In genomic region chr1:143972753-143973326, GRCh38 we compare ENCODE assay signal across 9 cellular contexts. TPM values are rescaled to one million over a fixed set of nuclear protein-coding genes. Genes with fewer than 3 reads are reported as not detected.
DNase-seq lines count a peak whose midpoint lies in the region; ATAC-seq and TF ChIP-seq lines count a peak whose summit lies in the region.
"Not testable (repeated sequence)": the region's sequence is repeated elsewhere in the genome, so short reads cannot be mapped to it uniquely, and the experiment has no call there.
"Had no signal": no experiment of that assay in that cellular context is flagged by ENCODE, and none has a peak within 500 bp of the region (broad histone marks: within the 10 kb centered on the region; RNA-seq: fewer than 3 reads in every experiment).

No MANE protein-coding gene starts in this region.

- TF ChIP-seq EP300 in upper lobe of left lung (IDR thresholded peaks at IDR 0.05), result not testable (repeated sequence)

- H3K36me3 ChIP-seq in upper lobe of left lung, result not testable (repeated sequence)

- TF ChIP-seq CTCF in upper lobe of left lung (IDR thresholded peaks at IDR 0.05), result not testable (repeated sequence)

- not testable (repeated sequence) for H3K27ac ChIP-seq in upper lobe of left lung

- not testable (repeated sequence) for DNase-seq in left lobe of liver (ENCODE audit: low spot score); upper lobe of left lung

- ATAC-seq in GM18517 (IDR thresholded peaks at IDR 0.05; ENCODE audit: unreplicated experiment), result peak; percentile 9
- peak; percentile 7 for ATAC-seq in GM19463 (IDR thresholded peaks at IDR 0.05; ENCODE audit: unreplicated experiment)
- ATAC-seq in HG02571 (IDR thresholded peaks at IDR 0.05; ENCODE audit: unreplicated experiment), result peak; percentile 7
- ATAC-seq in HG03064 (IDR thresholded peaks at IDR 0.05; ENCODE audit: low read depth, unreplicated experiment), result peak; percentile 9
- peak; percentile 1 for ATAC-seq in HG03521 (IDR thresholded peaks at IDR 0.05; ENCODE audit: unreplicated experiment)
- peak; percentile 7 for ATAC-seq in activated T-helper 17 cell treated with anti-CD3 and anti-CD28 coated beads, Interleukin-2, amount 50 U/mL, for 72 hours (replicated peaks)
- ATAC-seq in left lobe of liver, result peak; percentile 40
- ATAC-seq in upper lobe of left lung (ENCODE audit: low FRiP score in 2 of 2), result peak; percentile 64 to 65

- not testable (repeated sequence) for H3K4me1 Mint-ChIP-seq in activated T-helper 17 cell treated with anti-CD3 and anti-CD28 coated beads, Interleukin-2, amount 50 U/mL, for 72 hours

- H3K36me3 Mint-ChIP-seq in activated T-helper 17 cell treated with anti-CD3 and anti-CD28 coated beads, Interleukin-2, amount 50 U/mL, for 72 hours (ENCODE audit: low read depth), result not testable (repeated sequence)

- not testable (repeated sequence) for TF ChIP-seq POLR2A in upper lobe of left lung (IDR thresholded peaks at IDR 0.05)

- not testable (repeated sequence) for H3K27me3 ChIP-seq in upper lobe of left lung

- not testable (repeated sequence) for H3K4me3 Mint-ChIP-seq in activated T-helper 17 cell treated with anti-CD3 and anti-CD28 coated beads, Interleukin-2, amount 50 U/mL, for 72 hours

- not testable (repeated sequence) for H3K9me3 ChIP-seq in upper lobe of left lung

- not testable (repeated sequence) for H3K4me1 ChIP-seq in upper lobe of left lung

- H3K27me3 Mint-ChIP-seq in activated T-helper 17 cell treated with anti-CD3 and anti-CD28 coated beads, Interleukin-2, amount 50 U/mL, for 72 hours, result not testable (repeated sequence)

- no CpG with 5 or more reads among the region's 48 CpGs for WGBS in upper lobe of left lung, 2 donors

- H3K27ac Mint-ChIP-seq in activated T-helper 17 cell treated with anti-CD3 and anti-CD28 coated beads, Interleukin-2, amount 50 U/mL, for 72 hours, result not testable (repeated sequence)

- H3K4me3 ChIP-seq in upper lobe of left lung, result not testable (repeated sequence)

- not testable (repeated sequence) for H3K9me3 Mint-ChIP-seq in activated T-helper 17 cell treated with anti-CD3 and anti-CD28 coated beads, Interleukin-2, amount 50 U/mL, for 72 hours

RNA-seq across cellular contexts. Expression of gene FAM72C, which starts 1.1 kb away (rescaled TPM):
- 10 to 100 TPM; 11.7 to 11.8 TPM for total RNA-seq in activated T-helper 17 cell treated with anti-CD3 and anti-CD28 coated beads, Interleukin-2, amount 50 U/mL, for 72 hours
- total RNA-seq in left lobe of liver, result not detected
- total RNA-seq in upper lobe of left lung, result under 1 TPM in 2 of 6 donors, not detected in 4; 0.13 to 0.26 TPM
- total RNA-seq: sigmoid colon had no signal

Comparison
In these comparisons a context has a peak if more than half of its experiments do, and no peak if none do; other contexts are left out.
1. ATAC-seq: peak in every context shown above with its lines; median percentile 64 in upper lobe of left lung; 40 in left lobe of liver; 9 in GM18517; 9 in HG03064; 7 in GM19463; 7 in HG02571; 7 in activated T-helper 17 cell treated with anti-CD3 and anti-CD28 coated beads, Interleukin-2, amount 50 U/mL, for 72 hours; 1 in HG03521.
2. RNA of gene FAM72C, which starts 1.1 kb away (total RNA-seq): 11.7 to 11.8 TPM in activated T-helper 17 cell treated with anti-CD3 and anti-CD28 coated beads, Interleukin-2, amount 50 U/mL, for 72 hours; not detected in left lobe of liver (single experiment) and 0.13 to 0.26 TPM in upper lobe of left lung; every median in the first group is over 10 times any median in the second.